In genomic region chr6:116877743-116878142, GRCh38 we compare ENCODE assay signal across 18 cellular contexts. TPM values are rescaled to one million over a fixed set of nuclear protein-coding genes. Genes with fewer than 3 reads are reported as not detected.
A peak's percentile ranks its signal among the peaks of the same experiment; 100 is the strongest.
DNase-seq lines count a peak whose midpoint lies in the region; ATAC-seq and TF ChIP-seq lines count a peak whose summit lies in the region.
"Had no signal": no experiment of that assay in that cellular context is flagged by ENCODE, and none has a peak within 500 bp of the region (broad histone marks: within the 10 kb centered on the region; RNA-seq: fewer than 3 reads in every experiment).

No MANE protein-coding gene starts in this region.

- TF ChIP-seq RAD21 in SK-N-SH (IDR thresholded peaks at IDR 0.05; ENCODE audit: low read length), result no peak

- CTCF ChIA-PET in SK-N-SH (lab: Yijun Ruan, JAX), result no interaction called here

- intact Hi-C loops in psoas muscle (cut with DNase I), result no loop called here

- 4% methylated on average over 10 of the region's 10 CpGs for WGBS in SK-N-SH (ENCODE audit: low lambda C conversion rate)
- WGBS in psoas muscle, 3 donors, result 10 to 16% (median 15%) methylated on average over 10 of the region's 10 CpGs

- H3F3A ChIP-seq in SK-N-SH (replicated peaks; ENCODE audit: insufficient read depth), result no peaks in the 10 kb centered on the region
- H3F3A ChIP-seq in MM.1S (ENCODE audit: insufficient read depth, low read length), result no peaks in the 10 kb centered on the region

- ATAC-seq in SK-N-SH treated with all-trans-retinoic acid at 6 μM for 48 hours (no peak), psoas muscle (no peak), HG02840 (IDR thresholded peaks at IDR 0.05; ENCODE audit: low FRiP score, unreplicated experiment) (no peak)
- ATAC-seq: naive thymus-derived CD4-positive, alpha-beta T cell had no signal

- H3K36me3 ChIP-seq in SK-N-SH (replicated peaks in 1 of 2; ENCODE audit: control insufficient read depth in 1 of 2, insufficient read depth in 2 of 2, low read length in 1 of 2) (no peaks in the 10 kb centered on the region), psoas muscle (ENCODE audit: insufficient read depth in 1 of 2, low read depth in 1 of 2) (no peaks in the 10 kb centered on the region), MM.1S (replicated peaks; ENCODE audit: insufficient read depth, low read length) (no peaks in the 10 kb centered on the region)

- TF ChIP-seq EP300 in SK-N-SH (IDR thresholded peaks at IDR 0.05; ENCODE audit: borderline replicate concordance in 1 of 2, low read depth in 1 of 2, low read length in 1 of 2), result no peak

- H3K27me3 ChIP-seq in SK-N-SH (ENCODE audit: insufficient read depth) (peaks cover 22% of the 10 kb centered on the region), psoas muscle (ENCODE audit: insufficient read depth in 3 of 3, low read length in 2 of 3) (peaks cover 7 to 43% (median 15%) of the 10 kb centered on the region in 3 donors), MM.1S (replicated peaks; ENCODE audit: insufficient read depth, low read length) (no peaks in the 10 kb centered on the region)

- H3K9me2 ChIP-seq in SK-N-SH (no peaks in the 10 kb centered on the region), MM.1S (replicated peaks; ENCODE audit: insufficient read depth, low read length) (no peaks in the 10 kb centered on the region)

- H3K27ac ChIP-seq in SK-N-SH (ENCODE audit: low read depth in 2 of 2, low read length in 1 of 2) (no peak overlapping the region), psoas muscle (no peak overlapping the region), MM.1S (ENCODE audit: low read length) (no peak overlapping the region)

- H3K9me3 ChIP-seq in SK-N-SH (no peaks in the 10 kb centered on the region), psoas muscle (no peaks in the 10 kb centered on the region), MM.1S (replicated peaks; ENCODE audit: insufficient read depth, low read length) (no peaks in the 10 kb centered on the region)

- H4K20me1 ChIP-seq in SK-N-SH (ENCODE audit: insufficient read depth) (no peaks in the 10 kb centered on the region), MM.1S (ENCODE audit: insufficient read depth, low read length) (no peaks in the 10 kb centered on the region)

- H3K9ac ChIP-seq in SK-N-SH (no peak overlapping the region), MM.1S (ENCODE audit: low read length) (no peak overlapping the region)

- H2AFZ ChIP-seq in SK-N-SH (ENCODE audit: low read depth), result peak overlapping the region; percentile 59; the same call in 1 of the 2 replicates
- H2AFZ ChIP-seq in MM.1S (ENCODE audit: low read length), result no peak overlapping the region

- TF ChIP-seq CTCF in SK-N-SH (IDR thresholded peaks at IDR 0.05), result no peak
- no peak for TF ChIP-seq CTCF in LNCaP clone FGC (IDR thresholded peaks at IDR 0.05; ENCODE audit: control insufficient read depth, extremely low read depth, insufficient read depth)
- no peak for TF ChIP-seq CTCF in psoas muscle (IDR thresholded peaks at IDR 0.05)
- TF ChIP-seq CTCF in MM.1S (IDR thresholded peaks at IDR 0.05; ENCODE audit: low read length), result no peak

- H3K4me2 ChIP-seq in SK-N-SH (peak overlapping the region; percentile 47; the same call in 1 of the 2 replicates), MM.1S (ENCODE audit: low read depth, low read length) (no peak overlapping the region)

- H3K4me3 ChIP-seq in SK-N-SH (ENCODE audit: low read depth in 2 of 2, low read length in 1 of 2) (no peak overlapping the region), LNCaP clone FGC (ENCODE audit: low read depth, low read length) (peak overlapping the region; percentile 55; the same call in 1 of the 2 replicates), iPS-11a (ENCODE audit: low read depth, low read length) (peak overlapping the region; percentile 42), psoas muscle (peak overlapping the region; percentile 64), MM.1S (ENCODE audit: low read length) (no peak overlapping the region)

- H3K79me2 ChIP-seq in SK-N-SH (ENCODE audit: insufficient read depth) (no peaks in the 10 kb centered on the region), MM.1S (ENCODE audit: low read length) (no peaks in the 10 kb centered on the region)

- H3K4me1 ChIP-seq in SK-N-SH (ENCODE audit: control insufficient read depth in 1 of 2, insufficient read depth in 2 of 2, low read depth in 1 of 2, low read length in 1 of 2), result peaks cover 0 to 7% of the 10 kb centered on the region in 2 experiments; a peak in 1 of 4 replicates
- H3K4me1 ChIP-seq in psoas muscle, result no peaks in the 10 kb centered on the region
- H3K4me1 ChIP-seq in MM.1S (ENCODE audit: low read length), result no peaks in the 10 kb centered on the region

- POLR2A ChIA-PET in SK-N-SH (lab: Yijun Ruan, JAX), result no interaction called here

- DNase-seq in SK-N-SH (peak; percentile 6), LNCaP clone FGC (ENCODE audit: low read depth) (no peak), psoas muscle (no peak), MM.1S (no peak), anterior cingulate cortex (lab: John Stamatoyannopoulos, UW) (no peak)
- DNase-seq: ACHN; activated CD4-positive, alpha-beta T cell treated with anti-CD3 and anti-CD28 coated beads, Interleukin-2, amount 10 ng/mL, durations not matched to agents 7 days and 5 days; naive thymus-derived CD4-positive, alpha-beta T cell; right cardiac atrium; SIG-M5; stimulated activated CD8-positive, alpha-beta memory T cell treated with anti-CD3 and anti-CD28 coated beads, Interleukin-4, amount 100 ng/mL, for 48 hours; T1000 had no signal

TF ChIP-seq in SK-N-SH, 30 proteins besides CTCF, POLR2A, EP300 and RAD21 (continues in another document):
- no peak for TF ChIP-seq FOXM1 (IDR thresholded peaks at IDR 0.05; ENCODE audit: low read depth)
- TF ChIP-seq MXI1 (IDR thresholded peaks at IDR 0.05; ENCODE audit: low read depth, low read length), result no peak
- no peak for TF ChIP-seq JUND (IDR thresholded peaks at IDR 0.05)
- TF ChIP-seq TEAD4 (IDR thresholded peaks at IDR 0.05; ENCODE audit: borderline replicate concordance, insufficient read depth), result no peak
- no peak for TF ChIP-seq TAF1 (IDR thresholded peaks at IDR 0.05; ENCODE audit: borderline replicate concordance, low read depth, low read length)

TF ChIP-seq in SK-N-SH treated with all-trans-retinoic acid at 6 μM for 48 hours, 23 proteins besides CTCF, POLR2A, EP300 and RAD21 (continues in another document):
- TF ChIP-seq ARNTL (CRISPR knock-in tag; IDR thresholded peaks at IDR 0.05; ENCODE audit: borderline replicate concordance, low read depth) (no peak), TOX (CRISPR knock-in tag; IDR thresholded peaks at IDR 0.05; ENCODE audit: borderline replicate concordance) (no peak), ZC3H10 (CRISPR knock-in tag; IDR thresholded peaks at IDR 0.05) (no peak), ZNF565 (CRISPR knock-in tag; conservative IDR thresholded peaks at IDR 0.05; ENCODE audit: low read depth) (no peak), ESRRG (CRISPR knock-in tag; IDR thresholded peaks at IDR 0.05) (no peak), ZNF70 (CRISPR knock-in tag; IDR thresholded peaks at IDR 0.05) (no peak), ZFP3 (CRISPR knock-in tag; IDR thresholded peaks at IDR 0.05) (no peak), CSRNP3 (CRISPR knock-in tag; IDR thresholded peaks at IDR 0.05) (no peak), TCF4 (CRISPR knock-in tag; IDR thresholded peaks at IDR 0.05; ENCODE audit: borderline replicate concordance) (no peak), POU6F1 (CRISPR knock-in tag; IDR thresholded peaks at IDR 0.05; ENCODE audit: borderline replicate concordance, low read depth) (no peak)

RNA-seq across cellular contexts. Expression of gene RFX6, which starts 0.7 kb away (rescaled TPM):
- polyA plus RNA-seq in SK-N-SH (2012; rRNA removed) (not detected in 2 replicates), psoas muscle (not detected)
- polyA plus RNA-seq in SK-N-SH (2012; cell fraction: cytosol; rRNA removed), result not detected in 2 replicates
- polyA plus RNA-seq in SK-N-SH (2012; cell fraction: nucleus; rRNA removed), result 0.01 TPM in 1 of 2 replicates, not detected in the other
- not detected for total RNA-seq in psoas muscle
- total RNA-seq: activated CD4-positive, alpha-beta T cell treated with anti-CD3 and anti-CD28 coated beads, Interleukin-2, amount 10 ng/mL, durations not matched to agents 7 days and 5 days; epithelial cell of proximal tubule; HT1080; left lobe of liver; naive thymus-derived CD4-positive, alpha-beta T cell; right cardiac atrium had no signal
- polyA plus RNA-seq: naive thymus-derived CD4-positive, alpha-beta T cell; right cardiac atrium had no signal

RNA-seq across cellular contexts. Expression of gene GPRC6A, which starts 48.9 kb away (rescaled TPM):
- polyA plus RNA-seq in SK-N-SH (2012; rRNA removed), result not detected in 2 replicates
- not detected in 2 replicates for polyA plus RNA-seq in SK-N-SH (2012; cell fraction: cytosol; rRNA removed)
- polyA plus RNA-seq in SK-N-SH (2012; cell fraction: nucleus; rRNA removed), result not detected in 2 replicates
- not detected for total RNA-seq in psoas muscle
- not detected for polyA plus RNA-seq in psoas muscle
- total RNA-seq: activated CD4-positive, alpha-beta T cell treated with anti-CD3 and anti-CD28 coated beads, Interleukin-2, amount 10 ng/mL, durations not matched to agents 7 days and 5 days; epithelial cell of proximal tubule; HT1080; left lobe of liver; naive thymus-derived CD4-positive, alpha-beta T cell; right cardiac atrium had no signal
- polyA plus RNA-seq: naive thymus-derived CD4-positive, alpha-beta T cell; right cardiac atrium had no signal

Comparison
In these comparisons a context has a peak if more than half of its experiments do, and no peak if none do; other contexts are left out.
1. H3K4me3 ChIP-seq: peak in LNCaP clone FGC (single experiment), iPS-11a (single experiment) and psoas muscle (single experiment); none in SK-N-SH (0 of 2) and MM.1S (single experiment).